In the genomic region with DNA sequence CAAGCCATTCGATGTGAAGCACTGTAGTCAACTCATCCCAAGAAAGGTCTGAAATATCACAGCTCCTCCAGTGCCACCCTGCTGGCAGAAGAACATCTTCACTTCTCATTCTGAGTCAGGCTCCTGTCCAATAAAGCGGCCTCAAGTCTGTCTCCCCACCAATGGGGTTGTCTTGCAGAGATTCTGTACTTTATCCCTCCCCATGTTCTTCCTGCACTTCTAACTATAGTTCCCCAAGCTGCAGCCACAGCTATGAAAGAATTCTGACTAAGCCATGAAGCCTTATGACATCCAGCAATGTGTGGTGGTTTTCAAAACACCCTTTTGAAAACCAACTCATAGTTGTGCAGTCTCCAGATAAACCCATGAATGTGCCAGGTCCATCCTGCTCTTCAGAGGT, we compare ENCODE assay signal across 10 cellular contexts. TPM values are rescaled to one million over a fixed set of nuclear protein-coding genes. Genes with fewer than 3 reads are reported as not detected.
A peak's percentile ranks its signal among the peaks of the same experiment; 100 is the strongest.
DNase-seq lines count a peak whose midpoint lies in the region; ATAC-seq and TF ChIP-seq lines count a peak whose summit lies in the region.
"Had no signal": no experiment of that assay in that cellular context is flagged by ENCODE, and none has a peak within 500 bp of the region (broad histone marks: within the 10 kb centered on the region; RNA-seq: fewer than 3 reads in every experiment).

No MANE protein-coding gene starts in this region.

- no peaks in the 10 kb centered on the region for H3K9me3 ChIP-seq in breast epithelium
- H3K9me3 ChIP-seq in adipocyte (ENCODE audit: control insufficient read depth, low read length), result no peaks in the 10 kb centered on the region

- H3K36me3 ChIP-seq in breast epithelium, result no peaks in the 10 kb centered on the region
- peaks cover 17% of the 10 kb centered on the region for H3K36me3 ChIP-seq in adipocyte (ENCODE audit: control insufficient read depth, insufficient read depth, low read length, severe bottlenecking)

- CTCF ChIA-PET in MCF 10A (lab: Yijun Ruan, JAX), result interaction anchor here (1.3 to 2.7 kb wide), 3 partner anchors 10 to 65 kb away, joined by 5 to 11 read pairs (median 6); no protein-coding TSS in a partner anchor

- peaks cover 81% of the 10 kb centered on the region for H3K4me1 Mint-ChIP-seq in MCF 10A (ENCODE audit: insufficient read depth, unreplicated experiment)
- H3K4me1 Mint-ChIP-seq in type B pancreatic cell (ENCODE audit: unreplicated experiment), result peaks cover 50% of the 10 kb centered on the region

- intact Hi-C loops in MCF 10A (cut with micrococcal nuclease) (no loop called here), breast epithelium (cut with DNase I; ENCODE audit: low total_unique reads) (no loop called here)

- H3K9ac ChIP-seq in adipocyte (ENCODE audit: low read length), result no peak overlapping the region

- ATAC-seq in left lobe of liver (peak; percentile 24), HG02588 (IDR thresholded peaks at IDR 0.05; ENCODE audit: unreplicated experiment) (no peak), HG02678 (IDR thresholded peaks at IDR 0.05; ENCODE audit: unreplicated experiment) (no peak)

- no peaks in the 10 kb centered on the region for H3K27me3 Mint-ChIP-seq in MCF 10A (ENCODE audit: insufficient read depth, unreplicated experiment)
- H3K27me3 Mint-ChIP-seq in type B pancreatic cell, result no peaks in the 10 kb centered on the region

- H3K36me3 Mint-ChIP-seq in MCF 10A (ENCODE audit: insufficient read depth, unreplicated experiment) (peaks cover 41% of the 10 kb centered on the region), type B pancreatic cell (peaks cover 29% of the 10 kb centered on the region)

- H3K27me3 ChIP-seq in breast epithelium, result no peaks in the 10 kb centered on the region
- no peaks in the 10 kb centered on the region for H3K27me3 ChIP-seq in adipocyte (replicated peaks; ENCODE audit: control insufficient read depth, insufficient read depth, low read length)

- no peak for TF ChIP-seq CTCF in MCF 10A (IDR thresholded peaks at IDR 0.05; ENCODE audit: unreplicated experiment)
- TF ChIP-seq CTCF in breast epithelium (IDR thresholded peaks at IDR 0.05), result no peak
- TF ChIP-seq CTCF in type B pancreatic cell (conservative IDR thresholded peaks at IDR 0.05), result no peak

- BruUV-seq in MCF 10A (replicated peaks; lab: Mats Ljungman, UMichigan), result no TSS peak

- H3K27ac Mint-ChIP-seq in MCF 10A (ENCODE audit: low read depth, unreplicated experiment) (peak overlapping the region; percentile 89), type B pancreatic cell (peak overlapping the region; percentile 70)

- POLR2A ChIA-PET in MCF 10A (lab: Yijun Ruan, JAX), result interaction anchor here (0.6 kb wide), 1 partner anchor 9 kb away, joined by 4 read pairs; no protein-coding TSS in a partner anchor

- H3K4me3 Mint-ChIP-seq in MCF 10A (ENCODE audit: unreplicated experiment) (no peak overlapping the region), type B pancreatic cell (no peak overlapping the region)

- TF ChIP-seq POLR2A in breast epithelium (IDR thresholded peaks at IDR 0.05), result no peak

- H3K4me1 ChIP-seq in breast epithelium, result peaks cover 0 to 8% of the 10 kb centered on the region in 2 donors
- peaks cover 55% of the 10 kb centered on the region for H3K4me1 ChIP-seq in adipocyte (ENCODE audit: control insufficient read depth, insufficient read depth, low read length)

- H3K27ac ChIP-seq in breast epithelium, result peak overlapping the region in 1 of 2 donors; percentile 4

- H3K4me3 ChIP-seq in breast epithelium, result no peak overlapping the region
- H3K4me3 ChIP-seq in adipocyte (ENCODE audit: low read length), result no peak overlapping the region

- DNase-seq in MCF 10A (ENCODE audit: unreplicated experiment) (no peak), breast epithelium (ENCODE audit: low spot score in 2 of 2) (no peak), adipocyte (ENCODE audit: low read depth) (peak; percentile 69), left lobe of liver (ENCODE audit: low spot score) (no peak), type B pancreatic cell (ENCODE audit: extremely low spot score, unreplicated experiment) (no peak), NCI-H526 treated with DMSO at 0.1 percent for 48 hours (lab: John Stamatoyannopoulos, UW) (no peak)
- DNase-seq: DMS153 had no signal

- H3K9me3 Mint-ChIP-seq in MCF 10A (ENCODE audit: unreplicated experiment) (no peaks in the 10 kb centered on the region), type B pancreatic cell (no peaks in the 10 kb centered on the region)

RNA-seq across cellular contexts. Expression of gene MACROH2A1, which starts 6.8 kb away (rescaled TPM):
- total RNA-seq in MCF 10A (2022) (266 and 306 TPM in 2 replicates), breast epithelium (100 to 1,000 TPM; 255 to 293 (median 272) TPM), left lobe of liver (42.9 TPM), type B pancreatic cell (ENCODE audit: low replicate concordance) (241 and 254 TPM in 2 replicates)

RNA-seq across cellular contexts. Expression of gene DCANP1, which starts 54.9 kb away (rescaled TPM):
- total RNA-seq in MCF 10A (2022), result not detected in 2 replicates
- total RNA-seq in breast epithelium, result not detected
- total RNA-seq in left lobe of liver, result not detected
- not detected in 2 replicates for total RNA-seq in type B pancreatic cell (ENCODE audit: low replicate concordance)
- total RNA-seq: endothelial cell of umbilical vein had no signal

RNA-seq across cellular contexts. Expression of gene TIFAB, which starts 59.9 kb away (rescaled TPM):
- not detected in 2 replicates for total RNA-seq in MCF 10A (2022)
- total RNA-seq in breast epithelium, result not detected
- not detected for total RNA-seq in left lobe of liver
- not detected in 2 replicates for total RNA-seq in type B pancreatic cell (ENCODE audit: low replicate concordance)
- total RNA-seq: endothelial cell of umbilical vein had no signal
